In genomic region chr6:55562318-55562717, GRCh38 we compare ENCODE assay signal across 32 cellular contexts. TPM values are rescaled to one million over a fixed set of nuclear protein-coding genes. Genes with fewer than 3 reads are reported as not detected.
"Had no signal": no experiment of that assay in that cellular context is flagged by ENCODE, and none has a peak within 500 bp of the region (broad histone marks: within the 10 kb centered on the region; RNA-seq: fewer than 3 reads in every experiment).

No MANE protein-coding gene starts in this region.

- H3K4me3 Mint-ChIP-seq: activated CD4-positive, alpha-beta memory T cell treated with anti-CD3 and anti-CD28 coated beads, Interleukin-2, amount 10 ng/mL, durations not matched to agents 7 days and 5 days; activated naive CD4-positive, alpha-beta T cell treated with anti-CD3 and anti-CD28 coated beads for 36 hours had no signal

- H3K27me3 ChIP-seq: adrenal gland, body of pancreas, breast epithelium had no signal

- ATAC-seq: activated naive CD4-positive, alpha-beta T cell treated with anti-CD3 and anti-CD28 coated beads, Interleukin-2, amount 50 U/mL, for 72 hours; body of pancreas; PC-3; Right ventricle myocardium inferior had no signal

- H3K9ac ChIP-seq: KMS-11 had no signal

- H3K4me2 ChIP-seq: KMS-11 had no signal

- H3K27ac ChIP-seq: adrenal gland, body of pancreas, breast epithelium, KMS-11, RWPE1, SK-N-MC, WERI-Rb-1 had no signal

- H3K9me3 ChIP-seq: adrenal gland, body of pancreas, breast epithelium had no signal

- H3K9me3 Mint-ChIP-seq: activated naive CD4-positive, alpha-beta T cell treated with anti-CD3 and anti-CD28 coated beads for 36 hours; activated T-helper 2 cell treated with anti-CD3 and anti-CD28 coated beads, Interferon-gamma antibody, Interleukin-2, Interleukin-4, amounts not matched to agents 10 μg/mL and 5 μg/mL and 100 μg/mL, durations not matched to agents 14 hours and 24 hours and 36 hours had no signal

- H3K36me3 ChIP-seq: adrenal gland, breast epithelium, WERI-Rb-1 had no signal

- H3K4me3 ChIP-seq: adrenal gland, body of pancreas, breast epithelium, SK-N-MC had no signal

- H3K27me3 Mint-ChIP-seq: activated CD4-positive, alpha-beta memory T cell treated with anti-CD3 and anti-CD28 coated beads, Interleukin-2, amount 10 ng/mL, durations not matched to agents 7 days and 5 days had no signal

- H3K36me3 Mint-ChIP-seq: activated naive CD4-positive, alpha-beta T cell treated with anti-CD3 and anti-CD28 coated beads, Interleukin-2, amount 50 U/mL, for 72 hours had no signal

- H3K27ac Mint-ChIP-seq: activated CD4-positive, alpha-beta memory T cell treated with anti-CD3 and anti-CD28 coated beads, Interleukin-2, amount 10 ng/mL, durations not matched to agents 7 days and 5 days; activated naive CD4-positive, alpha-beta T cell treated with anti-CD3 and anti-CD28 coated beads for 36 hours; activated naive CD4-positive, alpha-beta T cell treated with anti-CD3 and anti-CD28 coated beads, Interleukin-2, amount 50 U/mL, for 72 hours; activated T-helper 2 cell treated with anti-CD3 and anti-CD28 coated beads, Interferon-gamma antibody, Interleukin-2, Interleukin-4, amounts not matched to agents 10 μg/mL and 5 μg/mL and 100 μg/mL, durations not matched to agents 14 hours and 24 hours and 36 hours had no signal

- H3K4me1 ChIP-seq: adrenal gland, body of pancreas, breast epithelium had no signal

- H3K4me1 Mint-ChIP-seq: activated CD4-positive, alpha-beta memory T cell treated with anti-CD3 and anti-CD28 coated beads, Interleukin-2, amount 10 ng/mL, durations not matched to agents 7 days and 5 days had no signal

- DNase-seq: activated CD4-positive, alpha-beta memory T cell treated with anti-CD3 and anti-CD28 coated beads, Interleukin-2, amount 10 ng/mL, durations not matched to agents 7 days and 5 days; activated CD4-positive, alpha-beta T cell treated with anti-CD3 and anti-CD28 coated beads for 1 hour; activated CD4-positive, alpha-beta T cell treated with anti-CD3 and anti-CD28 coated beads for 48 hours; activated CD4-positive, CD25-positive, alpha-beta regulatory T cell; activated CD8-positive, alpha-beta memory T cell treated with anti-CD3 and anti-CD28 coated beads for 24 hours; activated gamma-delta T cell treated with Interleukin-2 at 50 U/mL for 16 hours; activated naive CD4-positive, alpha-beta T cell treated with anti-CD3 and anti-CD28 coated beads for 36 hours; activated T-cell treated with anti-CD3 and anti-CD28 coated beads, Interleukin-2, amount 50 U/mL, for 1 hour; adrenal gland; body of pancreas; caudate nucleus; cerebellar nuclear complex; NCI-H1092 treated with DMSO at 0.1 percent for 48 hours; NCI-H1417 treated with DMSO at 0.1 percent for 48 hours; NCI-H187 treated with DMSO at 0.1 percent for 48 hours; NCI-H2081 treated with DMSO at 0.1 percent for 48 hours; NCI-H226; NCI-H446 treated with DMSO at 0.1 percent for 48 hours; NCI-H524; NK-92 treated with Interleukin-12 subunit alpha and Interleukin-12 subunit beta, amount 100 ng/mL, for 24 hours; PC-3; T1000; WERI-Rb-1 had no signal

RNA-seq across cellular contexts. Expression of gene HMGCLL1, which starts 16.7 kb away (rescaled TPM):
- total RNA-seq: activated CD4-positive, alpha-beta memory T cell treated with anti-CD3 and anti-CD28 coated beads, Interleukin-2, amount 10 ng/mL, durations not matched to agents 7 days and 5 days; activated naive CD4-positive, alpha-beta T cell treated with anti-CD3 and anti-CD28 coated beads for 36 hours; activated naive CD4-positive, alpha-beta T cell treated with anti-CD3 and anti-CD28 coated beads, Interleukin-2, amount 50 U/mL, for 72 hours; activated T-helper 2 cell treated with anti-CD3 and anti-CD28 coated beads, Interferon-gamma antibody, Interleukin-2, Interleukin-4, amounts not matched to agents 10 μg/mL and 5 μg/mL and 100 μg/mL, durations not matched to agents 14 hours and 24 hours and 36 hours; PC-3; T-helper 1 cell treated with Interleukin-12 subunit alpha and Interleukin-12 subunit beta and Interleukin-4 antibody, amounts not matched to agents 30 ng/mL and 1 ng/mL, for 36 hours; T-helper 2 cell treated with Interferon-gamma antibody and Interleukin-4, amounts not matched to agents 100 ng/mL and 5 ng/mL, for 36 hours had no signal
